ENCODE assay signal across 8 cellular contexts in genomic region chr6:116572162-116572561, GRCh38. TPM values are rescaled to one million over a fixed set of nuclear protein-coding genes. Genes with fewer than 3 reads are reported as not detected.
A peak's percentile ranks its signal among the peaks of the same experiment; 100 is the strongest.
DNase-seq lines count a peak whose midpoint lies in the region; ATAC-seq, FAIRE-seq and TF ChIP-seq lines count a peak whose summit lies in the region.

No MANE protein-coding gene starts in this region.

- WGBS in A549 (ENCODE audit: missing lambda C conversion rate): 1% methylated on average over 4 of the region's 7 CpGs
- 2 to 3% methylated on average over 7 of the region's 7 CpGs for WGBS in lower leg skin, 2 donors

- TF ChIP-seq CTCF in A549 (IDR thresholded peaks at IDR 0.05) (no peak), GM10266 (IDR thresholded peaks at IDR 0.05; ENCODE audit: control insufficient read depth, insufficient read depth, low read depth, missing control alignments) (no peak), OCI-LY3 (IDR thresholded peaks at IDR 0.05; ENCODE audit: low read depth, low read length) (no peak), coronary artery (IDR thresholded peaks at IDR 0.05) (no peak), lower leg skin (IDR thresholded peaks at IDR 0.05) (no peak), tibial artery (IDR thresholded peaks at IDR 0.05) (no peak)

- H3K4me2 ChIP-seq in A549 (peak overlapping the region; percentile 93), OCI-LY3 (ENCODE audit: low read length) (peak overlapping the region; percentile 89)

- no peak overlapping the region for H2AFZ ChIP-seq in OCI-LY3 (ENCODE audit: low read depth, low read length)

- H3K27ac ChIP-seq in A549 (peak overlapping the region; percentile 82 to 96), OCI-LY3 (ENCODE audit: low read length) (peak overlapping the region; percentile 71), coronary artery (peak overlapping the region in 1 of 2 donors; percentile 99), tibial artery (peak overlapping the region; percentile 88 to 96)

- H3K4me3 ChIP-seq in A549 (peak overlapping the region; percentile 89), OCI-LY3 (ENCODE audit: low read length) (peak overlapping the region; percentile 90), coronary artery (peak overlapping the region; percentile 98), lower leg skin (ENCODE audit: low read depth, poor library complexity, severe bottlenecking) (peak overlapping the region; percentile 69), tibial artery (peak overlapping the region; percentile 79 to 88)

- TF ChIP-seq POLR2A in A549 (IDR thresholded peaks at IDR 0.05; ENCODE audit: low read length) (no peak), lower leg skin (IDR thresholded peaks at IDR 0.05) (no peak)

- no peak for FAIRE-seq in A549 (lab: Jason Lieb, UNC)

- peak overlapping the region; percentile 84 for H3K9ac ChIP-seq in OCI-LY3 (ENCODE audit: low read length)

- peak in 1 of 2 experiments; percentile 18 for DNase-seq in A549 (ENCODE audit: low read depth in 1 of 2, low spot score in 1 of 2)
- peak; percentile 45 for DNase-seq in GM10266 (ENCODE audit: extremely low spot score)
- DNase-seq in coronary artery (ENCODE audit: low spot score): no peak
- no peak for DNase-seq in lower leg skin (ENCODE audit: low spot score in 2 of 2)
- no peak for DNase-seq in tibial artery

- H3K4me1 ChIP-seq in A549: peaks cover 19% of the 10 kb centered on the region; the same call in 2 of the 3 replicates
- H3K4me1 ChIP-seq in OCI-LY3 (ENCODE audit: low read length): peaks cover 25% of the 10 kb centered on the region
- H3K4me1 ChIP-seq in tibial artery: peaks cover 0 to 37% (median 25%) of the 10 kb centered on the region in 4 donors

- H3K9me3 ChIP-seq in A549 (no peaks in the 10 kb centered on the region), OCI-LY3 (ENCODE audit: insufficient read depth, low read length) (no peaks in the 10 kb centered on the region), tibial artery (no peaks in the 10 kb centered on the region)

- H3K79me2 ChIP-seq in OCI-LY3 (ENCODE audit: low read length): peaks cover 65% of the 10 kb centered on the region

- H4K20me1 ChIP-seq in OCI-LY3 (ENCODE audit: insufficient read depth, low read length): no peaks in the 10 kb centered on the region

- CTCF ChIA-PET in A549 (lab: Yijun Ruan, JAX): interaction anchor here (0.8 to 1.4 kb wide), 3 partner anchors 14 to 74 kb away, joined by 3 read pairs; partner anchors contain the start of gene RSPH4A

- no peak for TF ChIP-seq EP300 in A549 (IDR thresholded peaks at IDR 0.05)

- peaks cover 9% of the 10 kb centered on the region for H3K36me3 ChIP-seq in OCI-LY3 (replicated peaks; ENCODE audit: low read depth, low read length)
- H3K36me3 ChIP-seq in tibial artery: peaks cover 0 to 9% (median 7%) of the 10 kb centered on the region in 3 donors

- H3K27me3 ChIP-seq in OCI-LY3 (ENCODE audit: low read depth, low read length): no peaks in the 10 kb centered on the region
- no peaks in the 10 kb centered on the region for H3K27me3 ChIP-seq in tibial artery

- POLR2A ChIA-PET in A549 (lab: Yijun Ruan, JAX): interaction anchor here (0.9 kb wide), 1 partner anchor 18 kb away, joined by 4 read pairs; the partner anchor contains the start of gene CALHM4

- TF ChIP-seq RAD21 in A549 (conservative IDR thresholded peaks at IDR 0.05 in 1 of 2, IDR thresholded peaks at IDR 0.05 in 1 of 2): no peak

- intact Hi-C loops in lower leg skin (cut with DNase I; ENCODE audit: low total_unique reads): no loop called here
- intact Hi-C loops in tibial artery (cut with DNase I; ENCODE audit: low total_unique reads): no loop called here

- peak in 1 of 2 experiments; percentile 20; a peak in 2 of 6 replicates for ATAC-seq in A549
- no peak for ATAC-seq in HG03039 (IDR thresholded peaks at IDR 0.05; ENCODE audit: unreplicated experiment)
- ATAC-seq in GM18867 (IDR thresholded peaks at IDR 0.05; ENCODE audit: unreplicated experiment): no peak

TF ChIP-seq in A549, 52 proteins besides CTCF, POLR2A, EP300 and RAD21:
- TF ChIP-seq HOXB13 (CRISPR knock-in tag; IDR thresholded peaks at IDR 0.05; ENCODE audit: low read depth) (no peak), CHD4 (IDR thresholded peaks at IDR 0.05; ENCODE audit: borderline replicate concordance) (no peak), ESRRA (IDR thresholded peaks at IDR 0.05; ENCODE audit: borderline replicate concordance, low read length) (no peak), ZNF302 (CRISPR knock-in tag; IDR thresholded peaks at IDR 0.05) (no peak), MYC (IDR thresholded peaks at IDR 0.05; ENCODE audit: borderline replicate concordance, low read length) (no peak), ZFP36 (IDR thresholded peaks at IDR 0.05; ENCODE audit: borderline replicate concordance, partially characterized antibody) (no peak), CBX8 (IDR thresholded peaks at IDR 0.05) (no peak), USF2 (IDR thresholded peaks at IDR 0.05) (no peak), JUNB (IDR thresholded peaks at IDR 0.05) (no peak)

RNA-seq across cellular contexts. Expression of gene RWDD1, which starts 0.9 kb away (rescaled TPM):
- polyA plus RNA-seq in A549 (2011; rRNA removed): 33.2 and 47.7 TPM in 2 replicates
- 11.0 and 12.7 TPM in 2 replicates for polyA plus RNA-seq in A549 (2012; cell fraction: cytosol; rRNA removed)
- 3.0 and 5.2 TPM in 2 replicates for polyA plus RNA-seq in A549 (2012; cell fraction: nucleus; rRNA removed)
- 31.7 to 35.6 TPM (median 32.5 TPM) in 3 replicates for polyA plus RNA-seq in A549 (2017; fragmentation: RNase III; extraction: RNeasy Plus Mini Kit Qiagen cat#74134 plus additional on column Dnase treatment)
- 5.8 and 9.6 TPM in 2 replicates for polyA minus RNA-seq in A549 (2011; rRNA and poly(A)+ RNA removed)
- total RNA-seq in lower leg skin: 10 to 100 TPM; 21.9 to 37.1 (median 30.5) TPM

RNA-seq across cellular contexts. Expression of gene CALHM4, which starts 18.6 kb away (rescaled TPM):
- polyA plus RNA-seq in A549 (2011; rRNA removed) (not detected in 2 replicates), A549 (2017; fragmentation: RNase III; extraction: RNeasy Plus Mini Kit Qiagen cat#74134 plus additional on column Dnase treatment) (not detected in 3 replicates)
- not detected in 2 replicates for polyA plus RNA-seq in A549 (2012; cell fraction: cytosol; rRNA removed)
- polyA plus RNA-seq in A549 (2012; cell fraction: nucleus; rRNA removed): not detected in 2 replicates
- not detected in 2 replicates for polyA minus RNA-seq in A549 (2011; rRNA and poly(A)+ RNA removed)
- total RNA-seq in lower leg skin: 1 to 10 TPM in 1 of 4 donors, not detected in 3; 4.5 TPM

RNA-seq across cellular contexts. Expression of gene TRAPPC3L, which starts 26.7 kb away (rescaled TPM):
- polyA plus RNA-seq in A549 (2011; rRNA removed) (not detected in 2 replicates), A549 (2017; fragmentation: RNase III; extraction: RNeasy Plus Mini Kit Qiagen cat#74134 plus additional on column Dnase treatment) (not detected in 3 replicates)
- not detected in 2 replicates for polyA plus RNA-seq in A549 (2012; cell fraction: cytosol; rRNA removed)
- not detected in 2 replicates for polyA plus RNA-seq in A549 (2012; cell fraction: nucleus; rRNA removed)
- polyA minus RNA-seq in A549 (2011; rRNA and poly(A)+ RNA removed): not detected in 2 replicates
- not detected for total RNA-seq in lower leg skin

RNA-seq across cellular contexts. Expression of gene RSPH4A, which starts 44.1 kb away (rescaled TPM):
- polyA plus RNA-seq in A549 (2011; rRNA removed): 0.17 and 0.28 TPM in 2 replicates
- polyA plus RNA-seq in A549 (2012; cell fraction: cytosol; rRNA removed): 0.14 and 0.15 TPM in 2 replicates
- polyA plus RNA-seq in A549 (2012; cell fraction: nucleus; rRNA removed): 0.24 and 0.48 TPM in 2 replicates
- 0.13 to 0.28 TPM (median 0.13 TPM) in 3 replicates for polyA plus RNA-seq in A549 (2017; fragmentation: RNase III; extraction: RNeasy Plus Mini Kit Qiagen cat#74134 plus additional on column Dnase treatment)
- polyA minus RNA-seq in A549 (2011; rRNA and poly(A)+ RNA removed): 0.19 TPM in 1 of 2 replicates, not detected in the other
- under 1 TPM in 3 of 4 donors, not detected in 1; 0.19 to 0.68 (median 0.34) TPM for total RNA-seq in lower leg skin
